ENCODE assay signal across 21 cellular contexts in the genomic region with DNA sequence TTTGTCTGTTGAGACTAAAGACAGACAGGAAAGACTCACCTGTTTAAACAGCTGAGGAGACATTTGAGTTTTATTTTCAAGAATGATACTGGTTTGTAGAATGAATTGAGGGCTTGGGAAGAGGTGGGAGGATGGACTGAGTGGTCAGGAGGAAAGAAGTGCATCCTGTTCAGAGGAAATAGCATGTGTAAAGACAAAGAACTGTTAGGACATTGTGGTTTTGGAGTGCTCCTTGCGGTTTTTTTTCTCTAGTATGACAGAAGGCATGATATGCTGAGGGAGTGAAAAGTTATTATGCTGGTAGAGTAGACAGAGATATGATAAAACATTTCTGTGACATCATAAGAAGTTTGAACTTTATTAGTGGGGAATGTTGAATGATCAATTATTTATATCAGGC.
"Had no signal": no experiment of that assay in that cellular context is flagged by ENCODE, and none has a peak within 500 bp of the region (broad histone marks: within the 10 kb centered on the region; RNA-seq: fewer than 3 reads in every experiment).

No MANE protein-coding gene starts in this region.

- H3K9me3 ChIP-seq: esophagus muscularis mucosa, prostate gland had no signal

- ATAC-seq: activated naive CD8-positive, alpha-beta T cell treated with anti-CD3 and anti-CD28 coated beads, Interleukin-2, amount 50 U/mL, for 24 hours; activated T-cell treated with anti-CD3 and anti-CD28 coated beads, Interleukin-2, amount 50 U/mL, for 72 hours; left lobe of liver; naive thymus-derived CD8-positive, alpha-beta T cell had no signal

- H3K79me2 ChIP-seq: hepatocyte had no signal

- H2AFZ ChIP-seq: hepatocyte had no signal

- H3K4me2 ChIP-seq: hepatocyte had no signal

- H3K27ac ChIP-seq: coronary artery, esophagus muscularis mucosa, hepatocyte, prostate gland, spleen, upper lobe of left lung had no signal

- H3K36me3 ChIP-seq: esophagus muscularis mucosa, prostate gland, spleen, upper lobe of left lung had no signal

- DNase-seq: activated CD4-positive, alpha-beta memory T cell treated with anti-CD3 and anti-CD28 coated beads, Interleukin-2, amount 10 ng/mL, durations not matched to agents 7 days and 5 days; activated CD4-positive, alpha-beta T cell treated with anti-CD3 and anti-CD28 coated beads, Interleukin-2, amount 10 ng/mL, durations not matched to agents 24 days and 14 days; activated effector memory CD4-positive, alpha-beta T cell treated with Interleukin-2 at 50 U/mL for 16 hours; activated naive CD4-positive, alpha-beta T cell treated with anti-CD3 and anti-CD28 coated beads for 36 hours; activated naive CD8-positive, alpha-beta T cell treated with anti-CD3 and anti-CD28 coated beads, Interleukin-2, amount 50 U/mL, for 24 hours; activated T-cell treated with anti-CD3 and anti-CD28 coated beads, Interleukin-2, amount 50 U/mL, for 72 hours; cerebellar nuclear complex; glutamatergic neuron; immature natural killer cell; naive thymus-derived CD8-positive, alpha-beta T cell; spleen; stimulated activated CD4-positive, alpha-beta T cell treated with anti-CD3 and anti-CD28 coated beads, Interleukin-4, amount 100 ng/mL, for 24 hours; stimulated activated naive CD4-positive, alpha-beta T cell treated with Interleukin-2 at 50 U/mL for 16 hours; T1000; upper lobe of left lung had no signal

- H3K27me3 ChIP-seq: esophagus muscularis mucosa, hepatocyte, spleen, upper lobe of left lung had no signal

- H3K4me1 ChIP-seq: esophagus muscularis mucosa, prostate gland, spleen, upper lobe of left lung had no signal

- H3K4me3 ChIP-seq: coronary artery, esophagus muscularis mucosa, hepatocyte, lung, prostate gland, spleen, upper lobe of left lung had no signal
